ENCODE assay signal across 8 cellular contexts in the genomic region with DNA sequence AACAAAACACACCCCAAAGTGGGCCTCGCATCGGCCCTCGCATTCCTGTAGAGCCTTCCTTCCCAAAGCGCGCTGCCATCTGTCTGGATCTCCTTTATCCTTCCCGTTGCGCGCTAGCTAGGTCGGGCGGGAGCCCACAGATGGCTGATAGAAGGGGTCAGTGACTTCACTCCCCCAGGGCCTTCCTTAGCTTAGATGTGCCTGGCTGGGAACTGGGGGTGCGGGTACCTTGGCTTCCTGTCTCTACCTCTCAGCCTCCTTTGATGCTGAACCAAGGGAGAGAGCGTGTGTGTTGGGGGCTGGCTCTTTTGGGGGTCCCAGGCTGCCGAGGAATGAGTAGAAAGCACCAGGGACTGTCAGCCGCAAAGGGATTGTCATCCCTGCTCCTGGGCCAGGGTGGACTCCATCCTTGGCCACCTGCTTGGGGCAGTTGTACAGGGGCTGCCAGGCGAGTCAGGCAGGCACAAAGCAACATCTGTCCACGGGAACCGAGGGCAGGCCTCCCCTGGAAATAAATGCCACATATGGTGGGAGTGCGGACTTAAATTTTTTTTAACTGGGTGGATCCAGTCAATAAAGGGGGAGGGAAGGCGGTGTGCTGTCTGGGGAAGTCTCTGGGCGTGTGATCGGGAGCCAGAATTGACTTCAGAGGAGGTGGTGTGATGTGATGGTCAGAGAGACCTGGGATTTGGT. TPM values are rescaled to one million over a fixed set of nuclear protein-coding genes. Genes with fewer than 3 reads are reported as not detected.
A peak's percentile ranks its signal among the peaks of the same experiment; 100 is the strongest.
DNase-seq lines count a peak whose midpoint lies in the region; ATAC-seq and TF ChIP-seq lines count a peak whose summit lies in the region.

No MANE protein-coding gene starts in this region.

- no peaks in the 10 kb centered on the region for H3K27me3 Mint-ChIP-seq in activated T-cell treated with anti-CD3 and anti-CD28 coated beads, Interleukin-2, amount 50 U/mL, for 4 hours (ENCODE audit: low read depth)

- H3K4me1 ChIP-seq in HUES6 (ENCODE audit: control insufficient read depth, insufficient read depth, low read length) (peaks cover 51% of the 10 kb centered on the region), left ventricle myocardium inferior (peaks cover 78% of the 10 kb centered on the region)

- peak overlapping the region; percentile 95 for H3K4me3 Mint-ChIP-seq in activated T-cell treated with anti-CD3 and anti-CD28 coated beads, Interleukin-2, amount 50 U/mL, for 4 hours

- no peak for ATAC-seq in activated T-cell treated with anti-CD3 and anti-CD28 coated beads, Interleukin-2, amount 50 U/mL, for 4 hours
- ATAC-seq in GM19351 (IDR thresholded peaks at IDR 0.05; ENCODE audit: unreplicated experiment), result no peak
- ATAC-seq in HG03432 (IDR thresholded peaks at IDR 0.05; ENCODE audit: unreplicated experiment), result no peak
- ATAC-seq in HG03045 (IDR thresholded peaks at IDR 0.05; ENCODE audit: unreplicated experiment), result no peak

- H3K9me3 Mint-ChIP-seq in activated T-cell treated with anti-CD3 and anti-CD28 coated beads, Interleukin-2, amount 50 U/mL, for 4 hours, result no peaks in the 10 kb centered on the region

- H3K27me3 ChIP-seq in HUES6 (ENCODE audit: control insufficient read depth, insufficient read depth, low read length) (peaks cover 31% of the 10 kb centered on the region), left ventricle myocardium inferior (ENCODE audit: low read depth) (no peaks in the 10 kb centered on the region)

- no peak overlapping the region for H3K27ac ChIP-seq in HUES6 (ENCODE audit: low read depth, low read length)
- H3K27ac ChIP-seq in left ventricle myocardium inferior (replicated peaks), result peak overlapping the region; percentile 96
- peak overlapping the region in 17 of 21 experiments; percentile 57 to 93 (median 85) for H3K27ac ChIP-seq in skin epidermis

- H3K4me1 Mint-ChIP-seq in activated T-cell treated with anti-CD3 and anti-CD28 coated beads, Interleukin-2, amount 50 U/mL, for 4 hours (ENCODE audit: low read depth), result peaks cover 71% of the 10 kb centered on the region

- peak overlapping the region; percentile 72 for H3K4me3 ChIP-seq in HUES6 (ENCODE audit: low read depth, low read length)
- peak overlapping the region; percentile 91 for H3K4me3 ChIP-seq in left ventricle myocardium inferior
- peak overlapping the region; percentile 62 to 81 (median 71) for H3K4me3 ChIP-seq in skin epidermis

- no peak for DNase-seq in activated T-cell treated with anti-CD3 and anti-CD28 coated beads, Interleukin-2, amount 50 U/mL, for 4 hours
- no peak for DNase-seq in left ventricle myocardium inferior
- DNase-seq in activated CD4-positive, CD25-positive, alpha-beta regulatory T cell (lab: John Stamatoyannopoulos, UW), result no peak

- H3K36me3 Mint-ChIP-seq in activated T-cell treated with anti-CD3 and anti-CD28 coated beads, Interleukin-2, amount 50 U/mL, for 4 hours (ENCODE audit: insufficient read depth), result peaks cover 16% of the 10 kb centered on the region

- TF ChIP-seq CTCF in left ventricle myocardium inferior (IDR thresholded peaks at IDR 0.05; ENCODE audit: borderline replicate concordance), result no peak

- H3K36me3 ChIP-seq in HUES6 (ENCODE audit: control insufficient read depth, insufficient read depth, low read length) (no peaks in the 10 kb centered on the region), left ventricle myocardium inferior (peaks cover 7% of the 10 kb centered on the region)

- peak overlapping the region; percentile 83 for H3K9ac ChIP-seq in HUES6 (ENCODE audit: low read length)

- H3K9me3 ChIP-seq in HUES6 (ENCODE audit: control insufficient read depth, insufficient read depth, low read depth, low read length), result no peaks in the 10 kb centered on the region
- H3K9me3 ChIP-seq in left ventricle myocardium inferior (replicated peaks), result no peaks in the 10 kb centered on the region

- intact Hi-C loops in left ventricle myocardium inferior (cut with micrococcal nuclease), result no loop called here

RNA-seq across cellular contexts. Expression of gene SMAD3, which starts 1.9 kb away (rescaled TPM):
- 10 to 100 TPM; 23.2 to 25.7 (median 24.4) TPM for total RNA-seq in activated T-cell treated with anti-CD3 and anti-CD28 coated beads, Interleukin-2, amount 50 U/mL, for 4 hours
- 18.8 TPM for total RNA-seq in left ventricle myocardium inferior
